ENCODE assay signal across 8 cellular contexts in genomic region chr19:3440082-3440481, GRCh38. TPM values are rescaled to one million over a fixed set of nuclear protein-coding genes. Genes with fewer than 3 reads are reported as not detected.
DNase-seq lines count a peak whose midpoint lies in the region; ATAC-seq, FAIRE-seq and TF ChIP-seq lines count a peak whose summit lies in the region.

No MANE protein-coding gene starts in this region.

- H3K36me3 Mint-ChIP-seq in T-cell: no peaks in the 10 kb centered on the region
- peaks cover 9% of the 10 kb centered on the region for H3K36me3 Mint-ChIP-seq in astrocyte (ENCODE audit: low read depth, unreplicated experiment)

- H3K27me3 Mint-ChIP-seq in T-cell (no peaks in the 10 kb centered on the region), astrocyte (ENCODE audit: low read depth, unreplicated experiment) (no peaks in the 10 kb centered on the region)

- no peak for FAIRE-seq in astrocyte (lab: Jason Lieb, UNC)

- H4K20me1 ChIP-seq in astrocyte (ENCODE audit: insufficient read depth, low read length): peaks cover 21% of the 10 kb centered on the region

- no peaks in the 10 kb centered on the region for H3K9me3 Mint-ChIP-seq in T-cell
- H3K9me3 Mint-ChIP-seq in astrocyte (ENCODE audit: unreplicated experiment): peaks cover 1% of the 10 kb centered on the region

- H3K4me1 ChIP-seq in astrocyte (ENCODE audit: insufficient read depth, low read length): peaks cover 16% of the 10 kb centered on the region
- peaks cover 6 to 38% of the 10 kb centered on the region in 2 donors for H3K4me1 ChIP-seq in left lung

- ATAC-seq in T-cell (replicated peaks in 1 of 4): peak in 3 of 4 experiments; percentile 12 to 23 (median 20)
- peak; percentile 49 for ATAC-seq in left lung
- no peak for ATAC-seq in sciatic nerve

- no peak overlapping the region for H2AFZ ChIP-seq in astrocyte (ENCODE audit: low read depth, low read length)

- H3K27me3 ChIP-seq in astrocyte (ENCODE audit: insufficient read depth, low read length) (no peaks in the 10 kb centered on the region), left lung (no peaks in the 10 kb centered on the region)

- H3K4me1 Mint-ChIP-seq in T-cell (peaks cover 12 to 20% (median 16%) of the 10 kb centered on the region in 3 donors), astrocyte (ENCODE audit: low read depth, unreplicated experiment) (peaks cover 13% of the 10 kb centered on the region)

- H3K27ac ChIP-seq in astrocyte (ENCODE audit: low read depth, low read length): no peak overlapping the region
- no peak overlapping the region for H3K27ac ChIP-seq in left lung

- H3K36me3 ChIP-seq in astrocyte (ENCODE audit: insufficient read depth, low read length): peaks cover 13% of the 10 kb centered on the region
- H3K36me3 ChIP-seq in left lung: peaks cover 0 to 87% of the 10 kb centered on the region in 2 donors

- H3K4me2 ChIP-seq in astrocyte (ENCODE audit: low read length): no peak overlapping the region

- H3K79me2 ChIP-seq in astrocyte (ENCODE audit: insufficient read depth, low read length): peaks cover 31% of the 10 kb centered on the region

- H3K9ac ChIP-seq in astrocyte (ENCODE audit: low read length): no peak overlapping the region

- intact Hi-C loops in left lung (cut with DNase I): no loop called here
- intact Hi-C loops in sciatic nerve (cut with DNase I): no loop called here

- H3K4me3 ChIP-seq in astrocyte (ENCODE audit: insufficient read depth, low read depth, low read length) (no peak overlapping the region), left lung (no peak overlapping the region)

- POLR2A ChIA-PET in T-cell (lab: Charles Lee): no interaction called here

- no peak overlapping the region for H3K4me3 Mint-ChIP-seq in T-cell
- no peak overlapping the region for H3K4me3 Mint-ChIP-seq in astrocyte (ENCODE audit: unreplicated experiment)

- DNase-seq in NCI-H748 (lab: John Stamatoyannopoulos, UW; ENCODE audit: unreplicated experiment) (peak; percentile 10), NCI-H748 treated with DMSO at 0.1 percent for 48 hours (lab: John Stamatoyannopoulos, UW) (no peak), T-cell (peak in 32 of 34 experiments; percentile 16 to 60 (median 44)), astrocyte (ENCODE audit: low read depth) (no peak), left lung (peak in 1 of 2 donors; percentile 81), NCI-H1092 (lab: John Stamatoyannopoulos, UW) (no peak), sciatic nerve (ENCODE audit: low spot score) (no peak)
- peak; percentile 3 to 30 for DNase-seq in stimulated activated CD8-positive, alpha-beta memory T cell treated with anti-CD3 and anti-CD28 coated beads, Interleukin-7, amount 100 ng/mL, for 4 hours (ENCODE audit: low read depth in 2 of 2)

- CTCF ChIA-PET in T-cell (lab: Charles Lee): interaction anchor here (0.7 to 1.0 kb wide), 2 partner anchors 11 to 24 kb away, joined by 3 to 4 read pairs; no protein-coding TSS in a partner anchor

- H3K9me3 ChIP-seq in astrocyte (ENCODE audit: insufficient read depth, low read depth, low read length) (no peaks in the 10 kb centered on the region), left lung (no peaks in the 10 kb centered on the region)

- peak; percentile 12 for TF ChIP-seq CTCF in astrocyte (IDR thresholded peaks at IDR 0.05; ENCODE audit: insufficient read depth, low read depth, low read length)
- peak; percentile 39 to 44 for TF ChIP-seq CTCF in left lung (IDR thresholded peaks at IDR 0.05)

- H3K27ac Mint-ChIP-seq in T-cell: no peak overlapping the region
- no peak overlapping the region for H3K27ac Mint-ChIP-seq in astrocyte (ENCODE audit: unreplicated experiment)

RNA-seq across cellular contexts. Expression of gene SMIM24, which starts 40.2 kb away (rescaled TPM):
- total RNA-seq in T-cell (1 to 10 TPM in 1 of 5 donors, under 1 TPM in 3, not detected in 1; 0.33 to 1.3 (median 0.78) TPM), astrocyte (not detected in 2 replicates), left lung (not detected), sciatic nerve (not detected)

RNA-seq across cellular contexts. Expression of gene SMIM44, which starts 43.2 kb away (rescaled TPM):
- total RNA-seq in T-cell (not detected), astrocyte (not detected in 2 replicates), left lung (not detected), sciatic nerve (not detected)

Comparison
In these comparisons a context has a peak if more than half of its experiments do, and no peak if none do; other contexts are left out.
1. DNase-seq: peak in NCI-H748 (single experiment), T-cell (32 of 34) and stimulated activated CD8-positive, alpha-beta memory T cell treated with anti-CD3 and anti-CD28 coated beads, Interleukin-7, amount 100 ng/mL, for 4 hours (2 of 2); none in NCI-H748 treated with DMSO at 0.1 percent for 48 hours (single experiment), astrocyte (single experiment), NCI-H1092 (single experiment) and sciatic nerve (single experiment).